ENCODE assay signal across 13 cellular contexts in genomic region chr3:112115161-112115739, GRCh38. TPM values are rescaled to one million over a fixed set of nuclear protein-coding genes. Genes with fewer than 3 reads are reported as not detected.
DNase-seq lines count a peak whose midpoint lies in the region; ATAC-seq and TF ChIP-seq lines count a peak whose summit lies in the region.
"Had no signal": no experiment of that assay in that cellular context is flagged by ENCODE, and none has a peak within 500 bp of the region (broad histone marks: within the 10 kb centered on the region; RNA-seq: fewer than 3 reads in every experiment).

No MANE protein-coding gene starts in this region.

- intact Hi-C loops in prostate gland (cut with DNase I), result loop anchor here (10.0 kb wide), 1 partner anchor 420 kb away; no protein-coding TSS in a partner anchor

- no peak overlapping the region for H3K23ac ChIP-seq in trophoblast cell (ENCODE audit: low read length)

- no peaks in the 10 kb centered on the region for H3K4me1 ChIP-seq in trophoblast cell (ENCODE audit: control insufficient read depth in 1 of 2, insufficient read depth in 2 of 2, low read length in 2 of 2)
- no peaks in the 10 kb centered on the region for H3K4me1 ChIP-seq in prostate gland (replicated peaks)

- no peak overlapping the region for H3K4me2 ChIP-seq in trophoblast cell (ENCODE audit: low read length)

- WGBS in trophoblast cell (ENCODE audit: extremely low coverage, insufficient coverage, insufficient read length), result no CpG with 5 or more reads among the region's 6 CpGs
- 91% methylated on average over 6 of the region's 6 CpGs for WGBS in prostate gland

- H3K79me2 ChIP-seq in trophoblast cell (ENCODE audit: control insufficient read depth, insufficient read depth, low read length, poor library complexity), result no peaks in the 10 kb centered on the region

- ATAC-seq in activated CD4-positive, CD25-positive, alpha-beta regulatory T cell treated with anti-CD3 and anti-CD28 coated beads, Interleukin-2, amount 50 U/mL, for 24 hours, result peak; percentile 30 to 36
- ATAC-seq in GM21529 (IDR thresholded peaks at IDR 0.05; ENCODE audit: unreplicated experiment) (peak; percentile 41), HG03342 (IDR thresholded peaks at IDR 0.05; ENCODE audit: unreplicated experiment) (peak; percentile 25)
- ATAC-seq: heart left ventricle had no signal

- H2BK120ac ChIP-seq in trophoblast cell (ENCODE audit: insufficient read depth, low read length, poor library complexity), result no peak overlapping the region

- H3K36me3 ChIP-seq in trophoblast cell (ENCODE audit: control insufficient read depth in 1 of 2, insufficient read depth in 2 of 2, low read length in 2 of 2) (peaks cover 7 to 14% of the 10 kb centered on the region in 2 experiments), prostate gland (no peaks in the 10 kb centered on the region)

- H4K12ac ChIP-seq in trophoblast cell (ENCODE audit: low read depth, low read length), result no peak overlapping the region

- POLR2A ChIA-PET in RWPE1 (lab: Yijun Ruan, JAX; ENCODE audit: low non-redundant PET), result no interaction called here

- no peak overlapping the region for H4K91ac ChIP-seq in trophoblast cell (ENCODE audit: low read depth, low read length)

- no peak overlapping the region for H2BK12ac ChIP-seq in trophoblast cell (ENCODE audit: low read length)

- H3K27me3 ChIP-seq in trophoblast cell (ENCODE audit: insufficient read depth, low read length), result no peaks in the 10 kb centered on the region
- no peaks in the 10 kb centered on the region for H3K27me3 ChIP-seq in prostate gland (replicated peaks; ENCODE audit: insufficient read depth)
- H3K27me3 ChIP-seq: heart left ventricle, thyroid gland had no signal

- no peak overlapping the region for H2AK5ac ChIP-seq in trophoblast cell (ENCODE audit: low read length)

- H3K9ac ChIP-seq in trophoblast cell (ENCODE audit: low read length), result no peak overlapping the region

- H2AFZ ChIP-seq in trophoblast cell (ENCODE audit: insufficient read depth, low read length, poor library complexity), result no peak overlapping the region

- H3K79me1 ChIP-seq in trophoblast cell (ENCODE audit: low read length), result no peaks in the 10 kb centered on the region

- H2BK5ac ChIP-seq in trophoblast cell (ENCODE audit: low read depth, low read length, poor library complexity), result no peak overlapping the region

- TF ChIP-seq CTCF in prostate gland (IDR thresholded peaks at IDR 0.05), result no peak
- TF ChIP-seq CTCF in RWPE1 (conservative IDR thresholded peaks at IDR 0.05; ENCODE audit: low read depth), result no peak

- TF ChIP-seq POLR2A in prostate gland (IDR thresholded peaks at IDR 0.05), result no peak

- H3K9me3 ChIP-seq in trophoblast cell (ENCODE audit: insufficient read depth, low read depth, low read length) (no peaks in the 10 kb centered on the region), prostate gland (no peaks in the 10 kb centered on the region)
- H3K9me3 ChIP-seq: heart left ventricle, thyroid gland had no signal

- H3K27ac ChIP-seq in trophoblast cell (ENCODE audit: low read depth, low read length) (no peak overlapping the region), prostate gland (no peak overlapping the region), RWPE1 (no peak overlapping the region)
- H3K27ac ChIP-seq: thyroid gland had no signal

- H3K14ac ChIP-seq in trophoblast cell (ENCODE audit: low read length), result no peak overlapping the region

- no peak overlapping the region for H3K18ac ChIP-seq in trophoblast cell (ENCODE audit: low read length)

- H3K4ac ChIP-seq in trophoblast cell (ENCODE audit: low read depth, low read length), result no peak overlapping the region

- H3K4me3 ChIP-seq in trophoblast cell (ENCODE audit: low read depth, low read length), result no peak overlapping the region
- no peak overlapping the region for H3K4me3 ChIP-seq in prostate gland
- H3K4me3 ChIP-seq: heart left ventricle, thyroid gland had no signal

- CTCF ChIA-PET in RWPE1 (lab: Yijun Ruan, JAX), result no interaction called here

- no peak overlapping the region for H4K8ac ChIP-seq in trophoblast cell (ENCODE audit: low read depth, low read length)

- no peak for DNase-seq in activated CD4-positive, CD25-positive, alpha-beta regulatory T cell (lab: John Stamatoyannopoulos, UW)
- DNase-seq in trophoblast cell (peak; percentile 93 to 94), prostate gland (ENCODE audit: low spot score) (no peak), superior temporal gyrus (ENCODE audit: extremely low spot score) (no peak), RWPE1 (ENCODE audit: low spot score) (no peak)
- DNase-seq: 8988T, activated T-cell treated with anti-CD3 and anti-CD28 coated beads for 4 hours, heart left ventricle, NCI-H1417, thyroid gland had no signal

RNA-seq across cellular contexts. Expression of gene GCSAM, which starts 17.8 kb away (rescaled TPM):
- not detected in 2 replicates for polyA plus RNA-seq in trophoblast cell (2013)
- 1 to 10 TPM in 1 of 2 donors, not detected in 1; 1.4 TPM for total RNA-seq in prostate gland

RNA-seq across cellular contexts. Expression of gene C3orf52, which starts 29.1 kb away (rescaled TPM):
- 11.3 and 11.6 TPM in 2 replicates for polyA plus RNA-seq in trophoblast cell (2013)
- 10 to 100 TPM in 1 of 2 donors, 1 to 10 TPM in 1; 8.6 to 11.0 TPM for total RNA-seq in prostate gland

Comparison
In these comparisons a context has a peak if more than half of its experiments do, and no peak if none do; other contexts are left out.
1. DNase-seq: peak in trophoblast cell (2 of 2); none in activated CD4-positive, CD25-positive, alpha-beta regulatory T cell (0 of 4), prostate gland (single experiment), superior temporal gyrus (single experiment) and RWPE1 (single experiment).
2. Peak in every context shown above with its lines, with median percentiles within 50 percentile points of each other: ATAC-seq.